Comparison of ENCODE assay signal across 24 cellular contexts in genomic region chr11:69657456-69657910, GRCh38. TPM values are rescaled to one million over a fixed set of nuclear protein-coding genes. Genes with fewer than 3 reads are reported as not detected.
A peak's percentile ranks its signal among the peaks of the same experiment; 100 is the strongest.
DNase-seq lines count a peak whose midpoint lies in the region; ATAC-seq, FAIRE-seq and TF ChIP-seq lines count a peak whose summit lies in the region.
"Had no signal": no experiment of that assay in that cellular context is flagged by ENCODE, and none has a peak within 500 bp of the region (broad histone marks: within the 10 kb centered on the region; RNA-seq: fewer than 3 reads in every experiment).

No MANE protein-coding gene starts in this region.

- H3K4me1 ChIP-seq in HepG2 (ENCODE audit: insufficient read depth, low read length) = peaks cover 92% of the 10 kb centered on the region
- peaks cover 0 to 13% (median 0%) of the 10 kb centered on the region in 4 donors for H3K4me1 ChIP-seq in right lobe of liver
- peaks cover 0 to 11% (median 8%) of the 10 kb centered on the region in 4 donors for H3K4me1 ChIP-seq in stomach

- H2AFZ ChIP-seq in HepG2 (ENCODE audit: low read length) = no peak overlapping the region

- H4K20me1 ChIP-seq in HepG2 (ENCODE audit: insufficient read depth, low read length) = no peaks in the 10 kb centered on the region

- H3K9ac ChIP-seq in HepG2 (ENCODE audit: insufficient read depth, low read depth, low read length) = peak overlapping the region; percentile 67

- CTCF ChIA-PET in HepG2 (lab: Yijun Ruan, JAX; ENCODE audit: low intra/inter-chr PET ratio, low total read pairs) = no interaction called here

- TF ChIP-seq RAD21 in HepG2 (CRISPR knock-in tag; IDR thresholded peaks at IDR 0.05) = no peak

- no peak; the same call in 2 of the 3 replicates for ATAC-seq in HepG2
- ATAC-seq in right lobe of liver = no peak
- ATAC-seq in central memory CD8-positive, alpha-beta T cell (replicated peaks; ENCODE audit: extremely low read depth, poor library complexity, severe bottlenecking) = no peak
- ATAC-seq in GM19463 (IDR thresholded peaks at IDR 0.05; ENCODE audit: unreplicated experiment) = no peak
- ATAC-seq: left colon, T-cell had no signal

- no peak overlapping the region for H3K4me3 Mint-ChIP-seq in central memory CD8-positive, alpha-beta T cell
- no peak overlapping the region for H3K4me3 Mint-ChIP-seq in mesothelial cell of epicardium
- H3K4me3 Mint-ChIP-seq in osteocyte (ENCODE audit: unreplicated experiment) = no peak overlapping the region
- H3K4me3 Mint-ChIP-seq: activated naive CD4-positive, alpha-beta T cell treated with anti-CD3 and anti-CD28 coated beads, Interleukin-2, amount 50 U/mL, for 24 hours; CD4-positive, alpha-beta T cell; IgD-negative memory B cell; T-cell had no signal

- peak overlapping the region; percentile 39 for H3K27ac Mint-ChIP-seq in central memory CD8-positive, alpha-beta T cell (ENCODE audit: low read depth)
- peak overlapping the region; percentile 91 for H3K27ac Mint-ChIP-seq in mesothelial cell of epicardium
- no peak overlapping the region for H3K27ac Mint-ChIP-seq in osteocyte (ENCODE audit: unreplicated experiment)
- H3K27ac Mint-ChIP-seq: activated naive CD4-positive, alpha-beta T cell treated with anti-CD3 and anti-CD28 coated beads, Interleukin-2, amount 50 U/mL, for 24 hours; CD4-positive, alpha-beta T cell; IgD-negative memory B cell; T-cell had no signal

- peak overlapping the region; percentile 96 for H3K27ac ChIP-seq in HepG2 (ENCODE audit: extremely low read length, insufficient read depth, low read length)
- H3K27ac ChIP-seq in right lobe of liver = no peak overlapping the region
- no peak overlapping the region for H3K27ac ChIP-seq in stomach
- H3K27ac ChIP-seq: coronary artery, epithelial cell of prostate had no signal

- H3K27me3 ChIP-seq in HepG2 (ENCODE audit: control insufficient read depth in 1 of 2, insufficient read depth in 2 of 2, low read length in 2 of 2) (no peaks in the 10 kb centered on the region), right lobe of liver (no peaks in the 10 kb centered on the region), stomach (no peaks in the 10 kb centered on the region)

- H3K4me3 ChIP-seq in HepG2 (replicated peaks in 1 of 3; ENCODE audit: insufficient read depth in 1 of 3, low read depth in 2 of 3, low read length in 3 of 3) (0 out of 6 replicates have a peak overlapping the region, but pooled peaks of 1 of the 3 experiments have one; percentile 7), right lobe of liver (no peak overlapping the region), stomach (no peak overlapping the region)
- H3K4me3 ChIP-seq: coronary artery had no signal

- H3K4me1 Mint-ChIP-seq in central memory CD8-positive, alpha-beta T cell = no peaks in the 10 kb centered on the region
- H3K4me1 Mint-ChIP-seq in mesothelial cell of epicardium (peaks cover 30% of the 10 kb centered on the region), osteocyte (ENCODE audit: unreplicated experiment) (no peaks in the 10 kb centered on the region)
- H3K4me1 Mint-ChIP-seq: activated naive CD4-positive, alpha-beta T cell treated with anti-CD3 and anti-CD28 coated beads, Interleukin-2, amount 50 U/mL, for 24 hours; IgD-negative memory B cell; T-cell had no signal

- in situ Hi-C loops in HepG2 (cut with HindIII; ENCODE audit: extremely low pct_ligation_motif_present, low pct_unique_long_range_greater_than_20kb) = loop anchor here (5.0 kb wide), 1 partner anchor 535 kb away; no protein-coding TSS in a partner anchor

- H3K9me3 ChIP-seq in HepG2 (ENCODE audit: low read length) = no peaks in the 10 kb centered on the region
- H3K9me3 ChIP-seq in right lobe of liver = no peaks in the 10 kb centered on the region
- H3K9me3 ChIP-seq in stomach = no peaks in the 10 kb centered on the region

- intact Hi-C loops in HepG2 (cut with micrococcal nuclease; ENCODE audit: unreplicated experiment) = no loop called here
- intact Hi-C loops in right lobe of liver (cut with DNase I) = loop anchor here in 1 of 2 donors (5.0 kb wide), 1 partner anchor 550 kb away; no protein-coding TSS in a partner anchor
- intact Hi-C loops in stomach (cut with DNase I; ENCODE audit: low total_unique reads) = no loop called here

- peaks cover 0 to 12% of the 10 kb centered on the region in 2 experiments; a peak in 2 of 5 replicates for H3K36me3 ChIP-seq in HepG2 (replicated peaks in 1 of 2; ENCODE audit: control insufficient read depth in 1 of 2, insufficient read depth in 2 of 2, low read length in 2 of 2)
- H3K36me3 ChIP-seq in right lobe of liver = peaks cover 0 to 12% (median 3%) of the 10 kb centered on the region in 4 donors
- peaks cover 0 to 37% (median 28%) of the 10 kb centered on the region in 4 donors for H3K36me3 ChIP-seq in stomach

- POLR2A ChIA-PET in HepG2 (lab: Yijun Ruan, JAX) = interaction anchor here (0.8 to 6.1 kb wide), 7 partner anchors 8 to 501 kb away, joined by 4 to 128 read pairs (median 10); partner anchors contain the start of genes CCND1 and LTO1

- TF ChIP-seq EP300 in HepG2 (IDR thresholded peaks at IDR 0.05; ENCODE audit: low read depth in 2 of 2, low read length in 2 of 2) (no peak), HepG2 (CRISPR knock-in tag; IDR thresholded peaks at IDR 0.05; ENCODE audit: borderline replicate concordance) (no peak), stomach (IDR thresholded peaks at IDR 0.05) (no peak)

- no peak for DNase-seq in HepG2 (ENCODE audit: low spot score)
- DNase-seq in right lobe of liver = no peak
- no peak for DNase-seq in central memory CD8-positive, alpha-beta T cell (ENCODE audit: low spot score in 2 of 2)
- DNase-seq in mesothelial cell of epicardium (ENCODE audit: low spot score in 2 of 2, unreplicated experiment in 2 of 2) = no peak
- no peak for DNase-seq in osteocyte (ENCODE audit: extremely low spot score, unreplicated experiment)
- no peak for DNase-seq in stimulated activated CD8-positive, alpha-beta memory T cell treated with anti-CD3 and anti-CD28 coated beads, Interleukin-4, amount 100 ng/mL, for 48 hours
- no peak for DNase-seq in stomach
- DNase-seq: activated CD4-positive, alpha-beta T cell treated with anti-CD3 and anti-CD28 coated beads, Interleukin-2, amount 50 U/mL, for 48 hours; activated T-cell treated with anti-CD3 and anti-CD28 coated beads for 4 hours; DMS79 treated with DMSO at 0.1 percent for 48 hours; foreskin melanocyte; left colon; NCI-H1694; RPMI8226; small intestine; T-cell had no signal

- 86% methylated on average over 12 of the region's 14 CpGs for WGBS in HepG2 (ENCODE audit: low lambda C conversion rate)
- 70% methylated on average over 7 of the region's 14 CpGs for WGBS in right lobe of liver (ENCODE audit: insufficient coverage, low coverage, low lambda C conversion rate, missing lambda C conversion rate)
- WGBS in stomach, 5 donors = 83 to 88% (median 86%) methylated on average over 14 of the region's 14 CpGs

- TF ChIP-seq CTCF in HepG2 (CRISPR knock-in tag; IDR thresholded peaks at IDR 0.05) (no peak), right lobe of liver (IDR thresholded peaks at IDR 0.05) (no peak), mesothelial cell of epicardium (IDR thresholded peaks at IDR 0.05; ENCODE audit: unreplicated experiment) (no peak), osteocyte (IDR thresholded peaks at IDR 0.05) (no peak), stomach (IDR thresholded peaks at IDR 0.05) (no peak)

- TF ChIP-seq POLR2A in HepG2 (IDR thresholded peaks at IDR 0.05; ENCODE audit: insufficient read depth in 1 of 2, low read depth in 2 of 2, low read length in 2 of 2) (no peak), right lobe of liver (IDR thresholded peaks at IDR 0.05) (no peak), stomach (IDR thresholded peaks at IDR 0.05) (no peak)

- H3K4me2 ChIP-seq in HepG2 (ENCODE audit: low read depth, low read length) = peak overlapping the region; percentile 48

- no peak for FAIRE-seq in HepG2 (lab: Jason Lieb, UNC)
- FAIRE-seq: small intestine had no signal

- H3K9me3 Mint-ChIP-seq in central memory CD8-positive, alpha-beta T cell = no peaks in the 10 kb centered on the region
- no peaks in the 10 kb centered on the region for H3K9me3 Mint-ChIP-seq in mesothelial cell of epicardium
- H3K9me3 Mint-ChIP-seq in osteocyte (ENCODE audit: unreplicated experiment) = no peaks in the 10 kb centered on the region
- H3K9me3 Mint-ChIP-seq: activated naive CD4-positive, alpha-beta T cell treated with anti-CD3 and anti-CD28 coated beads, Interleukin-2, amount 50 U/mL, for 24 hours; CD4-positive, alpha-beta T cell; IgD-negative memory B cell; T-cell had no signal

- no peaks in the 10 kb centered on the region for H3K27me3 Mint-ChIP-seq in central memory CD8-positive, alpha-beta T cell
- H3K27me3 Mint-ChIP-seq in mesothelial cell of epicardium (ENCODE audit: low read depth) (no peaks in the 10 kb centered on the region), osteocyte (ENCODE audit: unreplicated experiment) (no peaks in the 10 kb centered on the region)
- H3K27me3 Mint-ChIP-seq: activated naive CD4-positive, alpha-beta T cell treated with anti-CD3 and anti-CD28 coated beads, Interleukin-2, amount 50 U/mL, for 24 hours; CD4-positive, alpha-beta T cell; IgD-negative memory B cell; T-cell had no signal

- no TSS peak for BruUV-seq in HepG2 (replicated peaks; lab: Mats Ljungman, UMichigan)

- no peaks in the 10 kb centered on the region for H3K79me2 ChIP-seq in HepG2 (ENCODE audit: insufficient read depth, low read length)

- H3K36me3 Mint-ChIP-seq in central memory CD8-positive, alpha-beta T cell (ENCODE audit: insufficient read depth) = peaks cover 1% of the 10 kb centered on the region
- H3K36me3 Mint-ChIP-seq in mesothelial cell of epicardium = peaks cover 5% of the 10 kb centered on the region
- peaks cover 7% of the 10 kb centered on the region for H3K36me3 Mint-ChIP-seq in osteocyte (ENCODE audit: unreplicated experiment)
- H3K36me3 Mint-ChIP-seq: activated naive CD4-positive, alpha-beta T cell treated with anti-CD3 and anti-CD28 coated beads, Interleukin-2, amount 50 U/mL, for 24 hours; IgD-negative memory B cell had no signal

RNA-seq across cellular contexts. Expression of gene CCND1, which starts 16.5 kb away (rescaled TPM):
- total RNA-seq in HepG2 (2016; rRNA removed; fragmentation: Illumina TruSeq; extraction: Trizol) = 107 and 117 TPM in 2 replicates
- 18.0 and 19.0 TPM in 2 replicates for total RNA-seq in HepG2 (2016; cell fraction: cytosol; rRNA removed; fragmentation: Illumina TruSeq; extraction: Trizol; ENCODE audit: low read depth)
- 91.6 and 108 TPM in 2 replicates for total RNA-seq in HepG2 (2016; cell fraction: insoluble cytoplasmic fraction; rRNA removed; fragmentation: Illumina TruSeq; extraction: Trizol)
- total RNA-seq in HepG2 (2016; cell fraction: membrane; rRNA removed; fragmentation: Illumina TruSeq; extraction: Trizol) = 58.9 and 60.9 TPM in 2 replicates
- 68.6 and 72.9 TPM in 2 replicates for total RNA-seq in HepG2 (2016; cell fraction: nucleus; rRNA removed; fragmentation: Illumina TruSeq; extraction: Trizol)
- polyA plus RNA-seq in HepG2 (2011; rRNA removed) = 126 and 136 TPM in 2 replicates
- polyA plus RNA-seq in HepG2 (2011; cell fraction: cytosol; rRNA removed) = 73.2 and 112 TPM in 2 replicates
- 161 and 292 TPM in 2 replicates for polyA plus RNA-seq in HepG2 (2011; cell fraction: nucleus; rRNA removed)
- 60.9 and 65.2 TPM in 2 replicates for polyA plus RNA-seq in HepG2 (2012)
- polyA plus RNA-seq in HepG2 (2016; cell fraction: cytosol; fragmentation: Illumina TruSeq; extraction: Trizol; ENCODE audit: low read depth) = 10.4 and 11.6 TPM in 2 replicates
- 75.4 and 106 TPM in 2 replicates for polyA plus RNA-seq in HepG2 (2016; cell fraction: insoluble cytoplasmic fraction; fragmentation: Illumina TruSeq; extraction: Trizol; ENCODE audit: low read depth)
- polyA plus RNA-seq in HepG2 (2016; cell fraction: membrane; fragmentation: Illumina TruSeq; extraction: Trizol; ENCODE audit: low read depth) = 24.6 and 25.9 TPM in 2 replicates
- polyA plus RNA-seq in HepG2 (2016; cell fraction: nucleus; fragmentation: Illumina TruSeq; extraction: Trizol; ENCODE audit: insufficient read depth, low read depth) = 90.1 and 100 TPM in 2 replicates
- polyA minus RNA-seq in HepG2 (2011; rRNA and poly(A)+ RNA removed; ENCODE audit: low replicate concordance) = 30.5 and 379 TPM in 2 replicates
- polyA minus RNA-seq in HepG2 (2011; cell fraction: cytosol; rRNA and poly(A)+ RNA removed) = 191 and 225 TPM in 2 replicates
- polyA minus RNA-seq in HepG2 (2011; cell fraction: nucleus; rRNA and poly(A)+ RNA removed) = 120 and 156 TPM in 2 replicates
- total RNA-seq in right lobe of liver = 100 to 1,000 TPM in 3 of 6 experiments, 10 to 100 TPM in 3; 67.0 to 283 (median 94.1) TPM
- total RNA-seq in mesothelial cell of epicardium = 215 to 224 TPM (median 217 TPM) in 3 replicates
- 180 and 183 TPM in 2 replicates for total RNA-seq in osteocyte
- total RNA-seq in stomach = 100 to 1,000 TPM in 3 of 5 donors, 10 to 100 TPM in 2; 24.1 to 293 (median 141) TPM
- 10 to 100 TPM; 17.6 to 44.6 (median 33.7) TPM for polyA plus RNA-seq in stomach

RNA-seq across cellular contexts. Expression of gene LTO1, which starts 17.7 kb away (rescaled TPM):
- total RNA-seq in HepG2 (2016; rRNA removed; fragmentation: Illumina TruSeq; extraction: Trizol) (11.3 and 15.0 TPM in 2 replicates), right lobe of liver (1 to 10 TPM; 4.1 to 7.9 (median 5.6) TPM), mesothelial cell of epicardium (30.0 to 35.8 TPM (median 31.6 TPM) in 3 replicates), osteocyte (18.9 and 21.4 TPM in 2 replicates), stomach (100 to 1,000 TPM in 1 of 5 donors, 10 to 100 TPM in 3, 1 to 10 TPM in 1; 2.3 to 107 (median 37.6) TPM)
- 9.2 and 10.5 TPM in 2 replicates for total RNA-seq in HepG2 (2016; cell fraction: cytosol; rRNA removed; fragmentation: Illumina TruSeq; extraction: Trizol; ENCODE audit: low read depth)
- total RNA-seq in HepG2 (2016; cell fraction: insoluble cytoplasmic fraction; rRNA removed; fragmentation: Illumina TruSeq; extraction: Trizol) = 9.0 and 17.0 TPM in 2 replicates
- 11.5 and 13.4 TPM in 2 replicates for total RNA-seq in HepG2 (2016; cell fraction: membrane; rRNA removed; fragmentation: Illumina TruSeq; extraction: Trizol)
- total RNA-seq in HepG2 (2016; cell fraction: nucleus; rRNA removed; fragmentation: Illumina TruSeq; extraction: Trizol) = 17.6 and 20.5 TPM in 2 replicates
- polyA plus RNA-seq in HepG2 (2011; rRNA removed) (11.8 and 13.8 TPM in 2 replicates), stomach (10 to 100 TPM; 14.2 to 23.1 (median 22.6) TPM)
- 9.3 TPM in 2 replicates for polyA plus RNA-seq in HepG2 (2011; cell fraction: cytosol; rRNA removed)
- polyA plus RNA-seq in HepG2 (2011; cell fraction: nucleus; rRNA removed) = 32.0 and 35.0 TPM in 2 replicates
- polyA plus RNA-seq in HepG2 (2012) = 10.6 and 11.8 TPM in 2 replicates
- polyA plus RNA-seq in HepG2 (2016; cell fraction: cytosol; fragmentation: Illumina TruSeq; extraction: Trizol; ENCODE audit: low read depth) = 5.3 and 6.8 TPM in 2 replicates
- 13.9 and 14.6 TPM in 2 replicates for polyA plus RNA-seq in HepG2 (2016; cell fraction: insoluble cytoplasmic fraction; fragmentation: Illumina TruSeq; extraction: Trizol; ENCODE audit: low read depth)
- polyA plus RNA-seq in HepG2 (2016; cell fraction: membrane; fragmentation: Illumina TruSeq; extraction: Trizol; ENCODE audit: low read depth) = 9.0 and 9.4 TPM in 2 replicates
- 40.5 and 43.2 TPM in 2 replicates for polyA plus RNA-seq in HepG2 (2016; cell fraction: nucleus; fragmentation: Illumina TruSeq; extraction: Trizol; ENCODE audit: insufficient read depth, low read depth)
- 17.9 and 33.2 TPM in 2 replicates for polyA minus RNA-seq in HepG2 (2011; rRNA and poly(A)+ RNA removed; ENCODE audit: low replicate concordance)
- 4.6 TPM in 2 replicates for polyA minus RNA-seq in HepG2 (2011; cell fraction: cytosol; rRNA and poly(A)+ RNA removed)
- 22.3 and 29.4 TPM in 2 replicates for polyA minus RNA-seq in HepG2 (2011; cell fraction: nucleus; rRNA and poly(A)+ RNA removed)

RNA-seq across cellular contexts. Expression of gene FGF19, which starts 46.3 kb away (rescaled TPM):
- total RNA-seq in HepG2 (2016; rRNA removed; fragmentation: Illumina TruSeq; extraction: Trizol) (not detected in 2 replicates), right lobe of liver (under 1 TPM in 1 of 6 experiments, not detected in 5; 0.18 TPM), mesothelial cell of epicardium (not detected in 3 replicates), osteocyte (0.13 TPM in 1 of 2 replicates, not detected in the other), stomach (not detected)
- not detected in 2 replicates for total RNA-seq in HepG2 (2016; cell fraction: cytosol; rRNA removed; fragmentation: Illumina TruSeq; extraction: Trizol; ENCODE audit: low read depth)
- 0.04 TPM in 1 of 2 replicates, not detected in the other for total RNA-seq in HepG2 (2016; cell fraction: insoluble cytoplasmic fraction; rRNA removed; fragmentation: Illumina TruSeq; extraction: Trizol)
- total RNA-seq in HepG2 (2016; cell fraction: membrane; rRNA removed; fragmentation: Illumina TruSeq; extraction: Trizol) = not detected in 2 replicates
- not detected in 2 replicates for total RNA-seq in HepG2 (2016; cell fraction: nucleus; rRNA removed; fragmentation: Illumina TruSeq; extraction: Trizol)
- polyA plus RNA-seq in HepG2 (2011; rRNA removed) (0.07 and 0.16 TPM in 2 replicates), stomach (not detected)
- polyA plus RNA-seq in HepG2 (2011; cell fraction: cytosol; rRNA removed) = 0.03 and 0.06 TPM in 2 replicates
- 0.62 and 0.74 TPM in 2 replicates for polyA plus RNA-seq in HepG2 (2011; cell fraction: nucleus; rRNA removed)
- polyA plus RNA-seq in HepG2 (2012) = 0.08 and 0.11 TPM in 2 replicates
- not detected in 2 replicates for polyA plus RNA-seq in HepG2 (2016; cell fraction: cytosol; fragmentation: Illumina TruSeq; extraction: Trizol; ENCODE audit: low read depth)
- not detected in 2 replicates for polyA plus RNA-seq in HepG2 (2016; cell fraction: insoluble cytoplasmic fraction; fragmentation: Illumina TruSeq; extraction: Trizol; ENCODE audit: low read depth)
- not detected in 2 replicates for polyA plus RNA-seq in HepG2 (2016; cell fraction: membrane; fragmentation: Illumina TruSeq; extraction: Trizol; ENCODE audit: low read depth)
- polyA plus RNA-seq in HepG2 (2016; cell fraction: nucleus; fragmentation: Illumina TruSeq; extraction: Trizol; ENCODE audit: insufficient read depth, low read depth) = 0.36 and 0.37 TPM in 2 replicates
- polyA minus RNA-seq in HepG2 (2011; rRNA and poly(A)+ RNA removed; ENCODE audit: low replicate concordance) = 0.21 TPM in 1 of 2 replicates, not detected in the other
- not detected in 2 replicates for polyA minus RNA-seq in HepG2 (2011; cell fraction: cytosol; rRNA and poly(A)+ RNA removed)
- polyA minus RNA-seq in HepG2 (2011; cell fraction: nucleus; rRNA and poly(A)+ RNA removed) = not detected in 2 replicates
- total RNA-seq: CD4-positive, alpha-beta T cell; left colon; temporal lobe had no signal
- polyA plus RNA-seq: AG04450, IgD-negative memory B cell had no signal
